ENCODE assay signal across 8 cellular contexts in the genomic region with DNA sequence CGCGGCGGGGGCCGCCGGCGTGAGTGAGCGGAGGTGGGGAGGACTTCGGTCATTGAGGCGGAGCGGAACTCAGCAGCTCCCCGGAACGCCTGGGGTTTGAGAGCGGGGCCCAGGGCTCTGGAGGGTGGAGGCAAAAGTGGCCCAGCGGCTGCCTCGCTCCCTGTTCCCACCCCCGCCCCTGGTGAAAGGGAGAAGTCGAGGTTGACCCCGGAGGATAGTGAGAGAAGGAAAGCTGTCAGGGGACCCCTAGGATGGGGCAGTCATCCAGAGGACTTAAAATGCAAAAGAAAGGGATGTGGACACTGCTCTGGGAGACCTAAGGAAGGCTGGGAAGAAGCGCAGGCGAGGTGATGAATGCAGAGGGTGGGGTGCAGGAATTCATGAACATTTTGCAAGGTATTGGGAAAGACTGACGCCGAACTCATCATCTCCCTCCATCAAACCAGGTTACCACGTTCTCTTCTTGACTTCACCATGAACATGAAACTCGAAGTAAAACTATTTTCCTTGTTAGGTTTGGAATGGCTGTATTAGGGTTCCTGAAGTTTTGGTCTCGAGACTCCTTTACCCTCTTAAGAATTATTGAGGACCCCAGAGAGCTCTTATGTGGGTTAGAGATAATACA. TPM values are rescaled to one million over a fixed set of nuclear protein-coding genes. Genes with fewer than 3 reads are reported as not detected.
DNase-seq lines count a peak whose midpoint lies in the region; ATAC-seq and TF ChIP-seq lines count a peak whose summit lies in the region.

No MANE protein-coding gene starts in this region.

- no peaks in the 10 kb centered on the region for H4K20me1 ChIP-seq in H9 (ENCODE audit: control insufficient read depth, insufficient read depth, insufficient read length)

- H3K79me1 ChIP-seq in H9 (ENCODE audit: insufficient read depth, low read depth, low read length, poor library complexity, severe bottlenecking) = peaks cover 3% of the 10 kb centered on the region

- peak overlapping the region; percentile 64 for H3K9ac ChIP-seq in H9 (ENCODE audit: extremely low read depth, insufficient read length, low read length)
- peak overlapping the region; percentile 56 to 89 (median 84) for H3K9ac ChIP-seq in subcutaneous abdominal adipose tissue (ENCODE audit: low read length in 5 of 5)

- no peaks in the 10 kb centered on the region for H3K9me3 Mint-ChIP-seq in H9

- no peak overlapping the region for H4K8ac ChIP-seq in H9 (replicated peaks; ENCODE audit: insufficient read length, low read depth, low read length)

- peak overlapping the region; percentile 76 for H3K4me3 ChIP-seq in GM12864 (ENCODE audit: low read depth, low read length)
- peak overlapping the region; percentile 71 to 78 for H3K4me3 ChIP-seq in cardiac fibroblast (replicated peaks in 1 of 2; ENCODE audit: low read depth in 2 of 2, low read length in 2 of 2)
- H3K4me3 ChIP-seq in subcutaneous abdominal adipose tissue (ENCODE audit: low read depth in 1 of 5, low read length in 5 of 5) = peak overlapping the region; percentile 72 to 83 (median 79)

- no peak overlapping the region for H2BK120ac ChIP-seq in H9 (ENCODE audit: low read depth, low read length, poor library complexity, severe bottlenecking)

- H3K27me3 ChIP-seq in H9 (ENCODE audit: insufficient read depth, low read length) (no peaks in the 10 kb centered on the region), subcutaneous abdominal adipose tissue (ENCODE audit: control insufficient read depth in 5 of 5, insufficient read depth in 4 of 5, low read length in 5 of 5) (no peaks in the 10 kb centered on the region)

- peak overlapping the region; percentile 92 for H3K4me2 ChIP-seq in H9 (ENCODE audit: insufficient read depth, insufficient read length, low read length)

- no peak overlapping the region for H2BK20ac ChIP-seq in H9 (ENCODE audit: low read depth, low read length, poor library complexity, severe bottlenecking)

- no peaks in the 10 kb centered on the region for H3K9me3 ChIP-seq in H9 (ENCODE audit: control insufficient read depth, low read depth, low read length)
- H3K9me3 ChIP-seq in subcutaneous abdominal adipose tissue (ENCODE audit: control insufficient read depth in 5 of 5, low read length in 5 of 5) = no peaks in the 10 kb centered on the region

- peaks cover 12% of the 10 kb centered on the region for H3K23me2 ChIP-seq in H9 (ENCODE audit: insufficient read length, low read depth, low read length, poor library complexity, severe bottlenecking)

- no peak overlapping the region for H2AFZ ChIP-seq in H9 (ENCODE audit: low read length)

- H3K14ac ChIP-seq in H9 (ENCODE audit: insufficient read depth, low read length) = peak overlapping the region; percentile 2; the same call in 1 of the 2 replicates

- DNase-seq in GM12864 (ENCODE audit: low read depth) (no peak), H9 (no peak), NCI-H2107 treated with DMSO at 0.1 percent for 48 hours (lab: John Stamatoyannopoulos, UW; ENCODE audit: unreplicated experiment) (peak; percentile 20), cardiac fibroblast (ENCODE audit: low read depth in 2 of 2) (peak; percentile 42 to 60), left kidney (ENCODE audit: low read depth, low spot score) (peak; percentile 80), NCI-H2029 treated with DMSO at 0.1 percent for 48 hours (lab: John Stamatoyannopoulos, UW) (no peak)

- no peak overlapping the region for H4K91ac ChIP-seq in H9 (ENCODE audit: insufficient read length, low read depth, low read length)

- H3T11ph ChIP-seq in H9 (ENCODE audit: low read length) = no peak overlapping the region

- H3K18ac ChIP-seq in H9 (ENCODE audit: insufficient read length, low read depth, low read length) = no peak overlapping the region

- H3K4me3 Mint-ChIP-seq in H9 = peak overlapping the region; percentile 85 to 94

- no peak overlapping the region for H4K5ac ChIP-seq in H9 (ENCODE audit: insufficient read length, low read depth, low read length)

- ATAC-seq in HG03159 (IDR thresholded peaks at IDR 0.05; ENCODE audit: unreplicated experiment) = no peak

- H3K36me3 Mint-ChIP-seq in H9 (ENCODE audit: insufficient read depth in 1 of 3, low read depth in 3 of 3) = peaks cover 0 to 8% (median 2%) of the 10 kb centered on the region in 3 experiments; a peak in 3 of 7 replicates

- no peak overlapping the region for H2BK15ac ChIP-seq in H9 (ENCODE audit: low read depth, low read length)

- no peak overlapping the region for H2AK5ac ChIP-seq in H9 (ENCODE audit: insufficient read length, low read length)

- H3K23ac ChIP-seq in H9 (ENCODE audit: insufficient read length, low read depth, low read length) = no peak overlapping the region

- H3K27ac Mint-ChIP-seq in H9 = peak overlapping the region; percentile 31 to 85 (median 57); a peak in 4 of 7 replicates

- peaks cover 8% of the 10 kb centered on the region for H3K27me3 Mint-ChIP-seq in H9 (ENCODE audit: low read depth)

- H2BK12ac ChIP-seq in H9 (ENCODE audit: insufficient read length, low read depth, low read length) = no peak overlapping the region

- TF ChIP-seq CTCF in GM12864 (IDR thresholded peaks at IDR 0.05; ENCODE audit: low read depth, low read length, missing control alignments) = no peak
- TF ChIP-seq CTCF in H9 (conservative IDR thresholded peaks at IDR 0.05) = no peak
- no peak for TF ChIP-seq CTCF in cardiac fibroblast (IDR thresholded peaks at IDR 0.05; ENCODE audit: low read depth, low read length)

- no peak overlapping the region for H2BK5ac ChIP-seq in H9 (ENCODE audit: insufficient read length, low read length)

- H3K4me1 Mint-ChIP-seq in H9 = peaks cover 20 to 29% of the 10 kb centered on the region in 2 experiments

- no peak overlapping the region for H3K56ac ChIP-seq in H9 (ENCODE audit: insufficient read length, low read depth, low read length)

- H3K27ac ChIP-seq in H9 (ENCODE audit: insufficient read length, low read depth, low read length) = no peak overlapping the region
- H3K27ac ChIP-seq in subcutaneous abdominal adipose tissue (ENCODE audit: low read depth, low read length) = peak overlapping the region; percentile 74

- no CpG with 5 or more reads among the region's 25 CpGs for WGBS in H9 (ENCODE audit: extremely low coverage, insufficient read length, low lambda C conversion rate)

- H3K4me1 ChIP-seq in H9 (ENCODE audit: insufficient read depth, low read length) = peaks cover 2% of the 10 kb centered on the region; the same call in 1 of the 2 replicates
- H3K4me1 ChIP-seq in subcutaneous abdominal adipose tissue (ENCODE audit: control insufficient read depth in 5 of 5, insufficient read depth in 5 of 5, low read length in 5 of 5) = peaks cover 5 to 18% (median 14%) of the 10 kb centered on the region in 5 donors

- no peak overlapping the region for H3K4ac ChIP-seq in H9 (ENCODE audit: low read depth, low read length)

- H3K36me3 ChIP-seq in subcutaneous abdominal adipose tissue (ENCODE audit: control insufficient read depth in 5 of 5, insufficient read depth in 5 of 5, low read length in 5 of 5) = no peaks in the 10 kb centered on the region

- H3K79me2 ChIP-seq in H9 (ENCODE audit: insufficient read depth, low read length) = peaks cover 2% of the 10 kb centered on the region; the same call in 1 of the 2 replicates

RNA-seq across cellular contexts. Expression of gene MALT1, which starts 0.8 kb away (rescaled TPM):
- total RNA-seq in H9 (2021) = 18.0 and 18.1 TPM in 2 replicates

RNA-seq across cellular contexts. Expression of gene ALPK2, which starts 43.2 kb away (rescaled TPM):
- total RNA-seq in H9 (2021) = 0.37 and 0.50 TPM in 2 replicates

Comparison
In these comparisons a context has a peak if more than half of its experiments do, and no peak if none do; other contexts are left out.
1. DNase-seq: peak in NCI-H2107 treated with DMSO at 0.1 percent for 48 hours (single experiment), cardiac fibroblast (2 of 2) and left kidney (single experiment); none in GM12864 (single experiment), H9 (single experiment) and NCI-H2029 treated with DMSO at 0.1 percent for 48 hours (single experiment).
2. Peak in every context shown above with its lines, with median percentiles within 50 percentile points of each other: H3K4me3 ChIP-seq.